21 cellular contexts compared by ENCODE assay signal in genomic region chr11:12949456-12949855, GRCh38. TPM values are rescaled to one million over a fixed set of nuclear protein-coding genes. Genes with fewer than 3 reads are reported as not detected.
DNase-seq lines count a peak whose midpoint lies in the region; ATAC-seq and TF ChIP-seq lines count a peak whose summit lies in the region.
"Had no signal": no experiment of that assay in that cellular context is flagged by ENCODE, and none has a peak within 500 bp of the region (broad histone marks: within the 10 kb centered on the region; RNA-seq: fewer than 3 reads in every experiment).

No MANE protein-coding gene starts in this region.

- H3K9me3 ChIP-seq in SK-N-SH: peaks cover 14% of the 10 kb centered on the region; the same call in 1 of the 2 replicates
- H3K9me3 ChIP-seq in PC-3 (ENCODE audit: low read length): peaks cover 6% of the 10 kb centered on the region; the same call in 1 of the 2 replicates
- H3K9me3 ChIP-seq: BE2C had no signal

- no peak overlapping the region for H3K27ac ChIP-seq in SK-N-SH (ENCODE audit: low read depth in 2 of 2, low read length in 1 of 2)
- H3K27ac ChIP-seq in PC-3 (ENCODE audit: low read length): no peak overlapping the region
- H3K27ac ChIP-seq: 22Rv1, RWPE1 had no signal

- H3K9me2 ChIP-seq in SK-N-SH: no peaks in the 10 kb centered on the region
- H3K9me2 ChIP-seq in PC-3 (replicated peaks; ENCODE audit: low read length): no peaks in the 10 kb centered on the region

- WGBS in SK-N-SH (ENCODE audit: low lambda C conversion rate): 45% methylated on average over 1 of the region's 1 CpG

- H3K4me1 ChIP-seq in SK-N-SH (ENCODE audit: control insufficient read depth in 1 of 2, insufficient read depth in 2 of 2, low read depth in 1 of 2, low read length in 1 of 2) (no peaks in the 10 kb centered on the region), PC-3 (ENCODE audit: insufficient read depth, low read length) (peaks cover 11% of the 10 kb centered on the region)
- H3K4me1 ChIP-seq: BE2C had no signal

- CTCF ChIA-PET in SK-N-SH (lab: Yijun Ruan, JAX): interaction anchor here (2.1 kb wide), 1 partner anchor 14 kb away, joined by 9 read pairs; no protein-coding TSS in a partner anchor
- CTCF ChIA-PET in PC-3 (lab: Charles Lee): no interaction called here

- POLR2A ChIA-PET in SK-N-SH (lab: Yijun Ruan, JAX) (no interaction called here), PC-3 (lab: Charles Lee; ENCODE audit: unreplicated experiment) (interaction anchor here (0.7 kb wide), 1 partner anchor 618 kb away, joined by 4 read pairs; no protein-coding TSS in a partner anchor)

- H3K4me2 ChIP-seq in SK-N-SH (no peak overlapping the region), PC-3 (ENCODE audit: low read length) (no peak overlapping the region)

- H3K27me3 ChIP-seq in SK-N-SH (ENCODE audit: insufficient read depth): no peaks in the 10 kb centered on the region
- no peaks in the 10 kb centered on the region for H3K27me3 ChIP-seq in PC-3 (ENCODE audit: low read length)
- H3K27me3 ChIP-seq: BE2C had no signal

- TF ChIP-seq EP300 in SK-N-SH (IDR thresholded peaks at IDR 0.05; ENCODE audit: borderline replicate concordance in 1 of 2, low read depth in 1 of 2, low read length in 1 of 2): no peak

- no peak for TF ChIP-seq RAD21 in SK-N-SH (IDR thresholded peaks at IDR 0.05; ENCODE audit: low read length)

- H3K79me2 ChIP-seq in SK-N-SH (ENCODE audit: insufficient read depth) (no peaks in the 10 kb centered on the region), PC-3 (ENCODE audit: low read length) (no peaks in the 10 kb centered on the region)

- H3K9ac ChIP-seq in SK-N-SH (no peak overlapping the region), PC-3 (ENCODE audit: low read length) (no peak overlapping the region)

- peaks cover 26% of the 10 kb centered on the region for H3F3A ChIP-seq in SK-N-SH (replicated peaks; ENCODE audit: insufficient read depth)
- no peaks in the 10 kb centered on the region for H3F3A ChIP-seq in PC-3 (ENCODE audit: low read length, unreplicated experiment)

- H2AFZ ChIP-seq in SK-N-SH (ENCODE audit: low read depth) (no peak overlapping the region), PC-3 (ENCODE audit: low read length) (no peak overlapping the region)

- intact Hi-C loops in PC-3 (cut with micrococcal nuclease): loop anchor here (2.0 kb wide), 1 partner anchor 45 kb away; no protein-coding TSS in a partner anchor

- 0 out of 3 replicates have a peak, but pooled peaks have one; percentile 5 for ATAC-seq in SK-N-SH treated with all-trans-retinoic acid at 6 μM for 48 hours
- ATAC-seq in PC-3: peak; percentile 78
- peak; percentile 46 for ATAC-seq in esophagus mucosa
- ATAC-seq in GM18868 (IDR thresholded peaks at IDR 0.05; ENCODE audit: unreplicated experiment): no peak
- ATAC-seq in GM19023 (IDR thresholded peaks at IDR 0.05; ENCODE audit: unreplicated experiment): no peak

- no TSS peak for BruUV-seq in PC-3 (replicated peaks; lab: Mats Ljungman, UMichigan)

- DNase-seq in SK-N-SH: no peak
- DNase-seq in PC-3: peak; percentile 45
- no peak for DNase-seq in NCI-H2029 treated with DMSO at 0.1 percent for 48 hours (lab: John Stamatoyannopoulos, UW)
- DNase-seq in OCI-M2 (lab: John Stamatoyannopoulos, UW; ENCODE audit: unreplicated experiment): no peak
- DNase-seq: BE2C; CD4-positive, CD25-positive, alpha-beta regulatory T cell; H9; Kasumi-1; MM.1S; NCI-H1092 treated with DMSO at 0.1 percent for 48 hours; NCI-H2081 treated with DMSO at 0.1 percent for 48 hours; NCI-H510A; NCI-H748 treated with DMSO at 0.1 percent for 48 hours; OCI-M1 had no signal

- H3K36me3 ChIP-seq in SK-N-SH (replicated peaks in 1 of 2; ENCODE audit: control insufficient read depth in 1 of 2, insufficient read depth in 2 of 2, low read length in 1 of 2): peaks cover 11 to 13% of the 10 kb centered on the region in 2 experiments
- H3K36me3 ChIP-seq in PC-3 (ENCODE audit: low read depth, low read length): no peaks in the 10 kb centered on the region
- H3K36me3 ChIP-seq: BE2C had no signal

- no peak overlapping the region for H3K4me3 ChIP-seq in SK-N-SH (ENCODE audit: low read depth in 2 of 2, low read length in 1 of 2)
- no peak overlapping the region for H3K4me3 ChIP-seq in PC-3 (ENCODE audit: low read length)

- TF ChIP-seq CTCF in SK-N-SH (IDR thresholded peaks at IDR 0.05): no peak
- no peak for TF ChIP-seq CTCF in PC-3 (conservative IDR thresholded peaks at IDR 0.05; ENCODE audit: low read depth, low read length)

- H4K20me1 ChIP-seq in SK-N-SH (ENCODE audit: insufficient read depth) (no peaks in the 10 kb centered on the region), PC-3 (ENCODE audit: low read length) (no peaks in the 10 kb centered on the region)

TF ChIP-seq in SK-N-SH treated with all-trans-retinoic acid at 6 μM for 48 hours, 23 proteins besides CTCF, POLR2A, EP300 and RAD21 (continues in another document):
- TF ChIP-seq, protein P1, sequence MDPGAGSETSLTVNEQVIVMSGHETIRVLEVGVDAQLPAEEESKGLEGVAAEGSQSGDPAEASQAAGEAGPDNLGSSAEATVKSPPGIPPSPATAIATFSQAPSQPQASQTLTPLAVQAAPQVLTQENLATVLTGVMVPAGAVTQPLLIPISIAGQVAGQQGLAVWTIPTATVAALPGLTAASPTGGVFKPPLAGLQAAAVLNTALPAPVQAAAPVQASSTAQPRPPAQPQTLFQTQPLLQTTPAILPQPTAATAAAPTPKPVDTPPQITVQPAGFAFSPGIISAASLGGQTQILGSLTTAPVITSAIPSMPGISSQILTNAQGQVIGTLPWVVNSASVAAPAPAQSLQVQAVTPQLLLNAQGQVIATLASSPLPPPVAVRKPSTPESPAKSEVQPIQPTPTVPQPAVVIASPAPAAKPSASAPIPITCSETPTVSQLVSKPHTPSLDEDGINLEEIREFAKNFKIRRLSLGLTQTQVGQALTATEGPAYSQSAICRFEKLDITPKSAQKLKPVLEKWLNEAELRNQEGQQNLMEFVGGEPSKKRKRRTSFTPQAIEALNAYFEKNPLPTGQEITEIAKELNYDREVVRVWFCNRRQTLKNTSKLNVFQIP (CRISPR knock-in tag; IDR thresholded peaks at IDR 0.05; ENCODE audit: borderline replicate concordance, low read depth): no peak
- TF ChIP-seq ISL1 (CRISPR knock-in tag; IDR thresholded peaks at IDR 0.05): no peak
- no peak for TF ChIP-seq ZNF565 (CRISPR knock-in tag; conservative IDR thresholded peaks at IDR 0.05; ENCODE audit: low read depth)
- no peak for TF ChIP-seq RARB (CRISPR knock-in tag; IDR thresholded peaks at IDR 0.05)

TF ChIP-seq in SK-N-SH, 30 proteins besides CTCF, POLR2A, EP300 and RAD21:
- TF ChIP-seq, protein P2, sequence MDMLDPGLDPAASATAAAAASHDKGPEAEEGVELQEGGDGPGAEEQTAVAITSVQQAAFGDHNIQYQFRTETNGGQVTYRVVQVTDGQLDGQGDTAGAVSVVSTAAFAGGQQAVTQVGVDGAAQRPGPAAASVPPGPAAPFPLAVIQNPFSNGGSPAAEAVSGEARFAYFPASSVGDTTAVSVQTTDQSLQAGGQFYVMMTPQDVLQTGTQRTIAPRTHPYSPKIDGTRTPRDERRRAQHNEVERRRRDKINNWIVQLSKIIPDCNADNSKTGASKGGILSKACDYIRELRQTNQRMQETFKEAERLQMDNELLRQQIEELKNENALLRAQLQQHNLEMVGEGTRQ (IDR thresholded peaks at IDR 0.05; ENCODE audit: borderline replicate concordance, low read depth, low read length): no peak

RNA-seq across cellular contexts. Expression of gene RASSF10, which starts 59.7 kb away (rescaled TPM):
- not detected in 2 replicates for polyA plus RNA-seq in SK-N-SH (2012; rRNA removed)
- polyA plus RNA-seq in SK-N-SH (2012; cell fraction: cytosol; rRNA removed): not detected in 2 replicates
- polyA plus RNA-seq in SK-N-SH (2012; cell fraction: nucleus; rRNA removed): not detected in 2 replicates
- not detected in 2 replicates for total RNA-seq in PC-3 (2014; rRNA removed)
- total RNA-seq in esophagus mucosa: 11.3 TPM
- total RNA-seq: CD4-positive, CD25-positive, alpha-beta regulatory T cell had no signal
- polyA plus RNA-seq: CD4-positive, CD25-positive, alpha-beta regulatory T cell; IgD-negative memory B cell had no signal

Comparison
In these comparisons a context has a peak if more than half of its experiments do, and no peak if none do; other contexts are left out.
1. ATAC-seq: peak in SK-N-SH treated with all-trans-retinoic acid at 6 μM for 48 hours (single experiment), PC-3 (single experiment) and esophagus mucosa (single experiment); none in GM18868 (single experiment) and GM19023 (single experiment).
2. RNA of gene RASSF10, which starts 59.7 kb away (total RNA-seq): 11.3 TPM in esophagus mucosa (single experiment); not detected in PC-3; every median in the first group is over 10 times any median in the second.